Comparison of ENCODE assay signal across 8 cellular contexts in the genomic region with DNA sequence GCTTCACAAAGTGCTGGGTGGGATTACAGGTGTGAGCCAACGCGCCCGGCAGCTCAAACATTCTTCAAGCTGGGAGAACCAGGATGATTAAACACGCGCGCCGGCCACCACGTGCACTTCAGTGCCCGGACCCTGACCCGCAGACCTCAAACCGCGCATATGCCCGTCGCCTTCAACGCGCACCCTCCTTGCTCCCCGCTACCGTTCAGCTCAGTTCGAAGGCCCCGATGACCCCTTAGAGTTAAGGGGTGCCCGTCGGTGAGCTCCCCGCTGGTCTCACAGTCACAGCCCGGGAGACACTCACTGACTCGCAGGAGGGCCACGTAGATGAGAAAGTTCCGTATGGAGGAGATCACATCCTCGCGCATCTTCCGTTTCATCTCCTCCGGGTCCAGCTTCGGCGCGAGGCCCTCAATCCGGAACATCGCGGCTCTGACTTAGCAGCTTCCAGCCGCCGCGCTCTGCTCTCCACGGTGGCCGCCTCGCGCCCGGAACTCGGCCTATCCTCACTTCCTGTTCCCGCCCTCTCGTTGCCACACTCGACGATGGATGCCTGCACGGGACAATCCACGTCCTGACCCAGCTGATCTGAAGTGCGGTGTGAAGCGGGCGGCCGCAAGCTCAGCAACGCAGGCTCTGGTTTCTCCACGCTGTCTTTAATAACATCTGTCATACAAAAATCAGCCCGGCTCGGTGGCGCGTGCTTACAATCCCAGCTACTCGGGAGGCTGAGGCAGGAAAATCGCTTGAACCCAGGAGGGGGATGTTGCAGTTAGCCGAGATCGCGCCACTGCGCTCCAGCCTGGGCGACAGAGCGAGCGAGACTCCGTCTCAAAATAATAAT. TPM values are rescaled to one million over a fixed set of nuclear protein-coding genes. Genes with fewer than 3 reads are reported as not detected.
DNase-seq lines count a peak whose midpoint lies in the region; ATAC-seq, FAIRE-seq and TF ChIP-seq lines count a peak whose summit lies in the region.

A gene (minus strand): TSS at position 490 of the 844 bp plus-strand sequence. CDS start 65 bp downstream, at position 425.

- H3K27me3 ChIP-seq in AG04450 (ENCODE audit: control insufficient read depth, insufficient read depth, low read length): peaks cover 7% of the 10 kb centered on the region
- no peaks in the 10 kb centered on the region for H3K27me3 ChIP-seq in mammary epithelial cell (ENCODE audit: insufficient read depth, low read length)
- no peaks in the 10 kb centered on the region for H3K27me3 ChIP-seq in small intestine (ENCODE audit: control insufficient read depth in 2 of 2, insufficient read depth in 2 of 2, low read length in 2 of 2)

- H3K4me2 ChIP-seq in mammary epithelial cell (ENCODE audit: insufficient read depth, low read depth, low read length): peak within 1 kb of the TSS; percentile 74

- CTCF ChIA-PET in AG04450 (lab: Charles Lee): interaction anchor here (0.5 to 2.1 kb wide), 3 partner anchors 11 to 111 kb away, joined by 3 to 10 read pairs (median 8); no protein-coding TSS in a partner anchor
- CTCF ChIA-PET in mammary epithelial cell (lab: Charles Lee; ENCODE audit: low non-redundant PET): no interaction called here

- POLR2A ChIA-PET in AG04450 (lab: Yijun Ruan, JAX): interaction anchor here (0.7 to 1.7 kb wide), 7 partner anchors 13 to 822 kb away, joined by 3 to 21 read pairs (median 6); a partner anchor contains a TSS

- H2AFZ ChIP-seq in mammary epithelial cell (ENCODE audit: low read depth, low read length): peak within 1 kb of the TSS; percentile 97

- H4K20me1 ChIP-seq in mammary epithelial cell (ENCODE audit: insufficient read depth, low read length): no peaks in the 10 kb centered on the region

- H3K27ac ChIP-seq in AG04450 (ENCODE audit: low read depth, low read length): peak within 1 kb of the TSS; percentile 86
- H3K27ac ChIP-seq in mammary epithelial cell (ENCODE audit: insufficient read depth, low read depth, low read length): peak within 1 kb of the TSS; percentile 88
- H3K27ac ChIP-seq in small intestine (ENCODE audit: low read depth in 1 of 2, low read length in 1 of 2): peak within 1 kb of the TSS; percentile 87 to 95

- BruUV-seq in mammary epithelial cell (replicated peaks; lab: Mats Ljungman, UMichigan): TSS peak; percentile 40

- dilution Hi-C loops in mammary epithelial cell (cut with HindIII; ENCODE audit: low sequenced_read_pairs): no loop called here

- TF ChIP-seq CTCF in AG04450 (IDR thresholded peaks at IDR 0.05; ENCODE audit: low read depth, low read length): no peak
- TF ChIP-seq CTCF in WI38 (IDR thresholded peaks at IDR 0.05; ENCODE audit: low read depth, low read length): no peak
- no peak for TF ChIP-seq CTCF in mammary epithelial cell (conservative IDR thresholded peaks at IDR 0.05 in 1 of 2, IDR thresholded peaks at IDR 0.05 in 1 of 2; ENCODE audit: extremely low read depth in 1 of 2, insufficient read depth in 1 of 2, low read depth in 1 of 2, low read length in 2 of 2)

- H3K4me1 ChIP-seq in mammary epithelial cell (ENCODE audit: insufficient read depth, low read length): peaks cover 25% of the 10 kb centered on the region
- peaks cover 5 to 6% of the 10 kb centered on the region in 2 donors for H3K4me1 ChIP-seq in small intestine (ENCODE audit: control insufficient read depth in 2 of 2, insufficient read depth in 1 of 2, low read depth in 1 of 2, low read length in 1 of 2)

- under 1% methylated on average over 69 of the region's 72 CpGs for WGBS in mammary epithelial cell (ENCODE audit: low coverage, missing lambda C conversion rate)
- 0% methylated on average over 72 of the region's 72 CpGs for WGBS in small intestine, 3 donors

- H3K36me3 ChIP-seq in mammary epithelial cell (ENCODE audit: insufficient read depth, low read length): peaks cover 16% of the 10 kb centered on the region
- H3K36me3 ChIP-seq in small intestine (ENCODE audit: control insufficient read depth in 2 of 2, insufficient read depth in 2 of 2, low read length in 2 of 2): peaks cover 0 to 2% of the 10 kb centered on the region in 2 donors

- in situ Hi-C loops in mammary epithelial cell (cut with MboI; ENCODE audit: low sequenced_read_pairs in 2 of 2): loop anchor here (25.0 kb wide), 3 partner anchors 145 to 295 kb away; a partner anchor contains a TSS

- H3K79me2 ChIP-seq in mammary epithelial cell (ENCODE audit: insufficient read depth, low read length): peaks cover 52% of the 10 kb centered on the region

- peak; percentile 84 for DNase-seq in AG04450 (ENCODE audit: low read depth, low spot score)
- DNase-seq in NCI-H2227 (lab: John Stamatoyannopoulos, UW; ENCODE audit: unreplicated experiment): peak; percentile 92
- DNase-seq in mammary epithelial cell: peak; percentile 90
- peak; percentile 89 for DNase-seq in iPS-NIHi11 (ENCODE audit: low spot score)
- DNase-seq in small intestine: peak; percentile 94

- H3K4me3 ChIP-seq in AG04450 (ENCODE audit: low read depth, low read length) (peak within 1 kb of the TSS; percentile 99), WI38 (ENCODE audit: low read depth, low read length) (peak within 1 kb of the TSS; percentile 99), mammary epithelial cell (replicated peaks in 1 of 3; ENCODE audit: insufficient read depth in 1 of 3, low read depth in 2 of 3, low read length in 3 of 3) (peak within 1 kb of the TSS; percentile 95 to 98 (median 98)), small intestine (ENCODE audit: low read depth in 1 of 2, low read length in 2 of 2) (peak within 1 kb of the TSS; percentile 82 to 85)

- intact Hi-C loops in mammary epithelial cell (cut with micrococcal nuclease): loop anchor here (5.0 to 10.0 kb wide), 3 partner anchors 60 to 310 kb away; a partner anchor contains a TSS

- H3K9me3 ChIP-seq in AG04450 (ENCODE audit: control insufficient read depth, insufficient read depth, low read length) (no peaks in the 10 kb centered on the region; the same call in 1 of the 2 replicates), mammary epithelial cell (replicated peaks; ENCODE audit: insufficient read depth, low read length) (no peaks in the 10 kb centered on the region), small intestine (ENCODE audit: control insufficient read depth, low read depth) (no peaks in the 10 kb centered on the region)

- ATAC-seq in GM18909 (IDR thresholded peaks at IDR 0.05; ENCODE audit: poor library complexity, unreplicated experiment) (peak; percentile 88), HG03159 (IDR thresholded peaks at IDR 0.05; ENCODE audit: unreplicated experiment) (peak; percentile 88)

- no peak for FAIRE-seq in small intestine (lab: Jason Lieb, UNC)

- peak within 1 kb of the TSS; percentile 95 for H3K9ac ChIP-seq in mammary epithelial cell (ENCODE audit: insufficient read depth, low read length)

RNA-seq across cellular contexts. Expression of the gene that starts here (rescaled TPM):
- polyA plus RNA-seq in AG04450 (2011; rRNA removed) (185 and 207 TPM in 2 replicates), mammary epithelial cell (170 TPM), small intestine (100 to 1,000 TPM; 130 to 140 (median 138) TPM)
- 36.2 and 41.8 TPM in 2 replicates for polyA minus RNA-seq in AG04450 (2011; rRNA and poly(A)+ RNA removed)
- total RNA-seq in mammary epithelial cell: 100 to 1,000 TPM in 1 of 2 donors, 10 to 100 TPM in 1; 69.7 to 135 TPM
- 36.0 TPM for polyA minus RNA-seq in mammary epithelial cell

Comparison
In these comparisons a context has a peak if more than half of its experiments do, and no peak if none do; other contexts are left out.
1. Peak in every context shown above with its lines: DNase-seq, ATAC-seq, H3K4me3 ChIP-seq and H3K27ac ChIP-seq.